ENCODE assay signal across 7 cellular contexts in genomic region chr9:126095546-126096190, GRCh38.
"Had no signal": no experiment of that assay in that cellular context is flagged by ENCODE, and none has a peak within 500 bp of the region (broad histone marks: within the 10 kb centered on the region; RNA-seq: fewer than 3 reads in every experiment).

No MANE protein-coding gene starts in this region.

- H3K9me3 ChIP-seq: HAP-1 had no signal

- H3K36me3 ChIP-seq: HAP-1 had no signal

- H3K4me2 ChIP-seq: KMS-11 had no signal

- H3K9ac ChIP-seq: GM23248, KMS-11 had no signal

- H3K27ac ChIP-seq: GM23248, KMS-11 had no signal

- H2AFZ ChIP-seq: GM23248 had no signal

- H3K4me3 ChIP-seq: GM23248, HAP-1 had no signal

- DNase-seq: GM23248, GOT3, H7, HFFc6, KBM-7 had no signal

- H3K4me1 ChIP-seq: HAP-1 had no signal
